Comparison of ENCODE assay signal across 8 cellular contexts in genomic region chr11:33734441-33735165, GRCh38. TPM values are rescaled to one million over a fixed set of nuclear protein-coding genes. Genes with fewer than 3 reads are reported as not detected.
DNase-seq lines count a peak whose midpoint lies in the region; ATAC-seq and TF ChIP-seq lines count a peak whose summit lies in the region.

No MANE protein-coding gene starts in this region.

- H3K9me3 Mint-ChIP-seq in naive thymus-derived CD4-positive, alpha-beta T cell = peaks cover 0 to 7% (median 0%) of the 10 kb centered on the region in 11 donors

- H3K36me3 ChIP-seq in NT2/D1 (ENCODE audit: insufficient read depth, insufficient read length, low read length) = peaks cover 3% of the 10 kb centered on the region
- no peaks in the 10 kb centered on the region for H3K36me3 ChIP-seq in endocrine pancreas (ENCODE audit: control insufficient read depth, insufficient read depth, low read length)
- peaks cover 0 to 7% (median 0%) of the 10 kb centered on the region in 3 experiments for H3K36me3 ChIP-seq in naive thymus-derived CD4-positive, alpha-beta T cell (ENCODE audit: control insufficient read depth in 2 of 3, insufficient read depth in 3 of 3, low read length in 3 of 3)

- CTCF ChIA-PET in naive thymus-derived CD4-positive, alpha-beta T cell (lab: Charles Lee) = interaction anchor here (1.4 kb wide), 1 partner anchor 8 kb away, joined by 6 read pairs; no protein-coding TSS in a partner anchor

- H3K4me1 ChIP-seq in NT2/D1 (ENCODE audit: insufficient read depth, insufficient read length) = no peaks in the 10 kb centered on the region
- no peaks in the 10 kb centered on the region for H3K4me1 ChIP-seq in endocrine pancreas (ENCODE audit: control insufficient read depth, insufficient read depth, low read length)
- H3K4me1 ChIP-seq in naive thymus-derived CD4-positive, alpha-beta T cell (ENCODE audit: control insufficient read depth in 2 of 2, insufficient read depth in 2 of 2, low read length in 2 of 2) = peaks cover 9 to 17% of the 10 kb centered on the region in 2 donors

- no peak overlapping the region for H3K9ac ChIP-seq in NT2/D1 (ENCODE audit: insufficient read length, low read depth)
- H3K9ac ChIP-seq in endocrine pancreas (ENCODE audit: control insufficient read depth, insufficient read depth, low read length) = peak overlapping the region; percentile 22

- in situ Hi-C loops in KBM-7 (cut with MboI; ENCODE audit: low pct_unique_long_range_greater_than_20kb, low sequenced_read_pairs) = no loop called here

- peak overlapping the region; percentile 87 to 97 (median 92) for H3K4me3 Mint-ChIP-seq in naive thymus-derived CD4-positive, alpha-beta T cell

- peaks cover 0 to 16% (median 0%) of the 10 kb centered on the region in 5 donors for H3K36me3 Mint-ChIP-seq in naive thymus-derived CD4-positive, alpha-beta T cell

- H3K27me3 Mint-ChIP-seq in naive thymus-derived CD4-positive, alpha-beta T cell = peaks cover 0 to 11% (median 0%) of the 10 kb centered on the region in 5 donors

- POLR2A ChIA-PET in naive thymus-derived CD4-positive, alpha-beta T cell (lab: Charles Lee) = interaction anchor here (0.8 to 3.8 kb wide), 4 partner anchors 15 to 371 kb away, joined by 3 to 22 read pairs (median 4); partner anchors contain the start of genes FBXO3 and NAT10

- no peak for TF ChIP-seq POLR2A in GM18505 (IDR thresholded peaks at IDR 0.05; ENCODE audit: borderline replicate concordance, extremely low read depth, insufficient read depth, insufficient read length)

- peak overlapping the region; percentile 72 for H3K27ac ChIP-seq in naive thymus-derived CD4-positive, alpha-beta T cell (ENCODE audit: low read depth, low read length)

- intact Hi-C loops in naive thymus-derived CD4-positive, alpha-beta T cell (cut with micrococcal nuclease) = loop anchor here (1.0 to 10.0 kb wide), 6 partner anchors 9 to 842 kb away; partner anchors contain the start of genes ABTB2 (in 1 of the 2) and QSER1 (in 1 of the 2)

- DNase-seq in EL (peak; percentile 29), NT2/D1 (ENCODE audit: low read depth, low spot score) (no peak), KBM-7 (no peak)
- DNase-seq in naive thymus-derived CD4-positive, alpha-beta T cell = no peak

- ATAC-seq in naive thymus-derived CD4-positive, alpha-beta T cell = no peak
- ATAC-seq in GM18505 (IDR thresholded peaks at IDR 0.05; ENCODE audit: unreplicated experiment) = no peak
- ATAC-seq in HG03342 (IDR thresholded peaks at IDR 0.05; ENCODE audit: unreplicated experiment) = no peak
- ATAC-seq in HG03175 (IDR thresholded peaks at IDR 0.05; ENCODE audit: unreplicated experiment) = no peak

- H3K4me1 Mint-ChIP-seq in naive thymus-derived CD4-positive, alpha-beta T cell = peaks cover 21 to 41% (median 36%) of the 10 kb centered on the region in 7 donors

- peak overlapping the region; percentile 25 to 94 (median 86) for H3K27ac Mint-ChIP-seq in naive thymus-derived CD4-positive, alpha-beta T cell

- H3K27me3 ChIP-seq in NT2/D1 (ENCODE audit: insufficient read depth, insufficient read length) (peaks cover 19% of the 10 kb centered on the region), endocrine pancreas (ENCODE audit: control insufficient read depth, insufficient read depth, low read length) (no peaks in the 10 kb centered on the region)
- H3K27me3 ChIP-seq in naive thymus-derived CD4-positive, alpha-beta T cell (ENCODE audit: control insufficient read depth in 2 of 2, insufficient read depth in 2 of 2, low read length in 2 of 2) = no peaks in the 10 kb centered on the region

- H3K4me3 ChIP-seq in NT2/D1 (ENCODE audit: insufficient read length, low read depth) (peak overlapping the region; percentile 61), endocrine pancreas (ENCODE audit: control insufficient read depth, insufficient read depth, low read length) (peak overlapping the region; percentile 80)
- H3K4me3 ChIP-seq in naive thymus-derived CD4-positive, alpha-beta T cell (ENCODE audit: low read length) = peak overlapping the region; percentile 76

- H3K9me3 ChIP-seq in NT2/D1 (ENCODE audit: insufficient read depth, low read length) = no peaks in the 10 kb centered on the region
- no peaks in the 10 kb centered on the region for H3K9me3 ChIP-seq in endocrine pancreas (ENCODE audit: control insufficient read depth, low read length)
- no peaks in the 10 kb centered on the region for H3K9me3 ChIP-seq in naive thymus-derived CD4-positive, alpha-beta T cell (ENCODE audit: control insufficient read depth in 2 of 3, low read length in 3 of 3)

RNA-seq across cellular contexts. Expression of gene CD59, which starts 1.6 kb away (rescaled TPM):
- 100 to 1,000 TPM in 1 of 5 experiments, 10 to 100 TPM in 4; 23.3 to 152 (median 62.7) TPM for total RNA-seq in naive thymus-derived CD4-positive, alpha-beta T cell
- 10 to 100 TPM; 69.6 to 70.7 TPM for polyA plus RNA-seq in naive thymus-derived CD4-positive, alpha-beta T cell

RNA-seq across cellular contexts. Expression of gene C11orf91, which starts 34.0 kb away (rescaled TPM):
- total RNA-seq in naive thymus-derived CD4-positive, alpha-beta T cell = not detected
- polyA plus RNA-seq in naive thymus-derived CD4-positive, alpha-beta T cell = not detected

RNA-seq across cellular contexts. Expression of gene FBXO3, which starts 39.7 kb away (rescaled TPM):
- total RNA-seq in naive thymus-derived CD4-positive, alpha-beta T cell = 10 to 100 TPM; 22.6 to 55.7 (median 47.7) TPM
- 10 to 100 TPM; 36.1 to 41.5 TPM for polyA plus RNA-seq in naive thymus-derived CD4-positive, alpha-beta T cell
